In genomic region chr3:118755402-118755801, GRCh38 we compare ENCODE assay signal across 23 cellular contexts.
"Had no signal": no experiment of that assay in that cellular context is flagged by ENCODE, and none has a peak within 500 bp of the region (broad histone marks: within the 10 kb centered on the region; RNA-seq: fewer than 3 reads in every experiment).

No MANE protein-coding gene starts in this region.

- H3K27me3 Mint-ChIP-seq: activated naive CD4-positive, alpha-beta T cell treated with anti-CD3 and anti-CD28 coated beads, Interleukin-2, amount 10 ng/mL, durations not matched to agents 7 days and 5 days; activated naive CD8-positive, alpha-beta T cell treated with anti-CD3 and anti-CD28 coated beads for 36 hours had no signal

- H3K4me1 Mint-ChIP-seq: activated naive CD4-positive, alpha-beta T cell treated with anti-CD3 and anti-CD28 coated beads, Interleukin-2, amount 10 ng/mL, durations not matched to agents 7 days and 5 days; activated naive CD8-positive, alpha-beta T cell treated with anti-CD3 and anti-CD28 coated beads for 36 hours had no signal

- H3K36me3 ChIP-seq: brain microvascular endothelial cell, Peyer's patch had no signal

- H3K27ac ChIP-seq: brain microvascular endothelial cell, Peyer's patch, RWPE1 had no signal

- ATAC-seq: activated CD4-positive, CD25-positive, alpha-beta regulatory T cell treated with anti-CD3 and anti-CD28 coated beads, Interleukin-2, amount 50 U/mL, for 24 hours; activated CD8-positive, alpha-beta T cell treated with anti-CD3 and anti-CD28 coated beads for 36 hours; activated T-cell treated with anti-CD3 and anti-CD28 coated beads, Interleukin-2, amount 50 U/mL, for 72 hours had no signal

- H3K4me3 Mint-ChIP-seq: activated CD8-positive, alpha-beta T cell treated with anti-CD3 and anti-CD28 coated beads for 36 hours; activated naive CD4-positive, alpha-beta T cell treated with anti-CD3 and anti-CD28 coated beads, Interleukin-2, amount 10 ng/mL, durations not matched to agents 7 days and 5 days; activated naive CD8-positive, alpha-beta T cell treated with anti-CD3 and anti-CD28 coated beads for 36 hours; activated T-cell treated with anti-CD3 and anti-CD28 coated beads, Interleukin-2, amount 50 U/mL, for 72 hours; T-helper 1 cell treated with Interleukin-12 subunit alpha and Interleukin-12 subunit beta and Interleukin-4 antibody, amounts not matched to agents 30 μg/mL and 1 μg/mL, for 36 hours had no signal

- DNase-seq: activated CD4-positive, alpha-beta T cell treated with anti-CD3 and anti-CD28 coated beads for 4 hours; activated CD8-positive, alpha-beta memory T cell treated with anti-CD3 and anti-CD28 coated beads, Interleukin-2, amount 50 U/mL, for 4 hours; activated CD8-positive, alpha-beta T cell treated with anti-CD3 and anti-CD28 coated beads for 36 hours; activated gamma-delta T cell treated with Interleukin-2 at 50 U/mL for 16 hours; activated naive CD4-positive, alpha-beta T cell treated with anti-CD3 and anti-CD28 coated beads, Interleukin-2, amount 10 ng/mL, durations not matched to agents 7 days and 5 days; activated naive CD8-positive, alpha-beta T cell treated with anti-CD3 and anti-CD28 coated beads for 36 hours; activated T-cell treated with anti-CD3 and anti-CD28 coated beads, Interleukin-2, amount 50 U/mL, for 72 hours; brain microvascular endothelial cell; Kasumi-1; NCI-H1048; NCI-H146; NCI-H187 treated with DMSO at 0.1 percent for 48 hours; NCI-H345; NCI-H510A; NCI-H526 treated with DMSO at 0.1 percent for 48 hours; NCI-H82; NK-92 treated with Interleukin-12 subunit alpha and Interleukin-12 subunit beta, amount 100 ng/mL, for 24 hours; Peyer's patch; Right ventricle myocardium superior had no signal

- H3K27ac Mint-ChIP-seq: activated CD8-positive, alpha-beta T cell treated with anti-CD3 and anti-CD28 coated beads for 36 hours; activated naive CD4-positive, alpha-beta T cell treated with anti-CD3 and anti-CD28 coated beads, Interleukin-2, amount 10 ng/mL, durations not matched to agents 7 days and 5 days; activated naive CD8-positive, alpha-beta T cell treated with anti-CD3 and anti-CD28 coated beads for 36 hours; activated T-cell treated with anti-CD3 and anti-CD28 coated beads, Interleukin-2, amount 50 U/mL, for 72 hours; activated T-helper 2 cell treated with anti-CD3 and anti-CD28 coated beads, Interferon-gamma antibody, Interleukin-2, Interleukin-4, amounts not matched to agents 10 μg/mL and 5 μg/mL and 100 μg/mL, durations not matched to agents 14 hours and 24 hours and 36 hours; T-helper 1 cell treated with Interleukin-12 subunit alpha and Interleukin-12 subunit beta and Interleukin-4 antibody, amounts not matched to agents 30 μg/mL and 1 μg/mL, for 36 hours had no signal

- H3K36me3 Mint-ChIP-seq: activated naive CD4-positive, alpha-beta T cell treated with anti-CD3 and anti-CD28 coated beads, Interleukin-2, amount 10 ng/mL, durations not matched to agents 7 days and 5 days had no signal

- H3K4me1 ChIP-seq: Peyer's patch had no signal

- H3K9me3 ChIP-seq: Peyer's patch had no signal

- H3K9me3 Mint-ChIP-seq: activated CD8-positive, alpha-beta T cell treated with anti-CD3 and anti-CD28 coated beads for 36 hours; activated naive CD4-positive, alpha-beta T cell treated with anti-CD3 and anti-CD28 coated beads, Interleukin-2, amount 10 ng/mL, durations not matched to agents 7 days and 5 days; activated naive CD8-positive, alpha-beta T cell treated with anti-CD3 and anti-CD28 coated beads for 36 hours; activated T-cell treated with anti-CD3 and anti-CD28 coated beads, Interleukin-2, amount 50 U/mL, for 72 hours; activated T-helper 2 cell treated with anti-CD3 and anti-CD28 coated beads, Interferon-gamma antibody, Interleukin-2, Interleukin-4, amounts not matched to agents 10 μg/mL and 5 μg/mL and 100 μg/mL, durations not matched to agents 14 hours and 24 hours and 36 hours; T-helper 1 cell treated with Interleukin-12 subunit alpha and Interleukin-12 subunit beta and Interleukin-4 antibody, amounts not matched to agents 30 μg/mL and 1 μg/mL, for 36 hours had no signal

- H3K27me3 ChIP-seq: brain microvascular endothelial cell, Peyer's patch had no signal

- H3K4me3 ChIP-seq: Peyer's patch had no signal
